Comparison of ENCODE assay signal across 22 cellular contexts in genomic region chr6:17648745-17649144, GRCh38. TPM values are rescaled to one million over a fixed set of nuclear protein-coding genes. Genes with fewer than 3 reads are reported as not detected.
DNase-seq lines count a peak whose midpoint lies in the region; ATAC-seq, FAIRE-seq and TF ChIP-seq lines count a peak whose summit lies in the region.
"Had no signal": no experiment of that assay in that cellular context is flagged by ENCODE, and none has a peak within 500 bp of the region (broad histone marks: within the 10 kb centered on the region; RNA-seq: fewer than 3 reads in every experiment).

No MANE protein-coding gene starts in this region.

- no peak overlapping the region for H4K8ac ChIP-seq in IMR-90 (ENCODE audit: low read depth in 2 of 2, low read length in 2 of 2)

- H3K4me3 Mint-ChIP-seq in central memory CD8-positive, alpha-beta T cell, result no peak overlapping the region
- H3K4me3 Mint-ChIP-seq: B cell; CD4-positive, CD25-positive, alpha-beta regulatory T cell; CD8-positive, alpha-beta T cell; GM23338; H9 had no signal

- H3K4me1 Mint-ChIP-seq in central memory CD8-positive, alpha-beta T cell, result peaks cover 17% of the 10 kb centered on the region
- H3K4me1 Mint-ChIP-seq: GM23338, H9 had no signal

- no CpG with 5 or more reads among the region's 3 CpGs for WGBS in IMR-90 (ENCODE audit: extremely low coverage in 2 of 2, insufficient read length in 1 of 2), 2 experiments

- H3K4me3 ChIP-seq in IMR-90 (ENCODE audit: insufficient read depth, low read depth, low read length), result no peak overlapping the region
- H3K4me3 ChIP-seq: BLaER1, GM12878, GM23338 had no signal

- no peaks in the 10 kb centered on the region for H3K9me3 Mint-ChIP-seq in central memory CD8-positive, alpha-beta T cell
- H3K9me3 Mint-ChIP-seq: CD4-positive, CD25-positive, alpha-beta regulatory T cell; CD8-positive, alpha-beta T cell; GM23338; H9 had no signal

- H4K5ac ChIP-seq in IMR-90 (ENCODE audit: low read depth, low read length), result no peak overlapping the region

- TF ChIP-seq RAD21 in IMR-90 (IDR thresholded peaks at IDR 0.05; ENCODE audit: low read length), result no peak

- peaks cover 25% of the 10 kb centered on the region for H3K36me3 ChIP-seq in IMR-90 (ENCODE audit: control insufficient read depth, insufficient read depth, low read length)

- dilution Hi-C loops in IMR-90 (cut with HindIII; ENCODE audit: low sequenced_read_pairs, unreplicated experiment), result no loop called here

- H3K27ac ChIP-seq in IMR-90 (ENCODE audit: insufficient read depth, low read length), result no peak overlapping the region
- H3K27ac ChIP-seq: BLaER1, C4-2B had no signal

- TF ChIP-seq CTCF in IMR-90 (conservative IDR thresholded peaks at IDR 0.05; ENCODE audit: low read depth, low read length), result no peak

- BruUV-seq in IMR-90 (replicated peaks; lab: Mats Ljungman, UMichigan), result no TSS peak

- no peaks in the 10 kb centered on the region for H3K27me3 ChIP-seq in IMR-90 (ENCODE audit: control insufficient read depth, insufficient read depth, low read length)
- H3K27me3 ChIP-seq: BLaER1 had no signal

- H2BK5ac ChIP-seq in IMR-90 (ENCODE audit: low read depth, low read length, poor library complexity, severe bottlenecking), result no peak overlapping the region

- TF ChIP-seq POLR2A in IMR-90 (IDR thresholded peaks at IDR 0.05; ENCODE audit: low read depth, low read length), result no peak

- in situ Hi-C loops in IMR-90 (cut with MboI; ENCODE audit: low sequenced_read_pairs), result no loop called here

- no peaks in the 10 kb centered on the region for H3K4me1 ChIP-seq in IMR-90 (ENCODE audit: control insufficient read depth, insufficient read depth, low read length)
- H3K4me1 ChIP-seq: BLaER1 had no signal

- CTCF ChIA-PET in IMR-90 (lab: Yijun Ruan, JAX), result no interaction called here

- no peak overlapping the region for H3K18ac ChIP-seq in IMR-90 (ENCODE audit: low read depth, low read length)

- no peak overlapping the region for H3K56ac ChIP-seq in IMR-90 (ENCODE audit: extremely low read depth, insufficient read depth, low read length)

- no peak for ATAC-seq in IMR-90 (ENCODE audit: low read depth)
- ATAC-seq in central memory CD8-positive, alpha-beta T cell (replicated peaks; ENCODE audit: extremely low read depth, poor library complexity, severe bottlenecking), result no peak
- peak; percentile 67 for ATAC-seq in sciatic nerve
- no peak for ATAC-seq in HG02798 (IDR thresholded peaks at IDR 0.05; ENCODE audit: poor library complexity, unreplicated experiment)
- no peak for ATAC-seq in GM21825 (IDR thresholded peaks at IDR 0.05; ENCODE audit: unreplicated experiment)
- ATAC-seq: CD8-positive, alpha-beta T cell; GM12878; GM23338; HCT116 had no signal

- no peak overlapping the region for H3K14ac ChIP-seq in IMR-90 (replicated peaks; ENCODE audit: low read depth, low read length)

- H3K4me2 ChIP-seq in IMR-90 (ENCODE audit: low read depth, low read length), result no peak overlapping the region
- H3K4me2 ChIP-seq: BLaER1, GM23338 had no signal

- no peaks in the 10 kb centered on the region for H3K9me1 ChIP-seq in IMR-90 (ENCODE audit: insufficient read depth, low read length)

- no peak overlapping the region for H2BK120ac ChIP-seq in IMR-90 (ENCODE audit: low read depth, low read length)

- H2BK15ac ChIP-seq in IMR-90 (ENCODE audit: low read depth, low read length), result no peak overlapping the region

- H2AK9ac ChIP-seq in IMR-90 (replicated peaks; ENCODE audit: low read depth, low read length, poor library complexity), result no peak overlapping the region

- H3K79me1 ChIP-seq in IMR-90 (ENCODE audit: low read depth in 1 of 2, low read length in 2 of 2), result peaks cover 14 to 31% of the 10 kb centered on the region in 2 experiments; a peak in 3 of 4 replicates

- H3K27me3 Mint-ChIP-seq in central memory CD8-positive, alpha-beta T cell, result no peaks in the 10 kb centered on the region
- H3K27me3 Mint-ChIP-seq: B cell; CD4-positive, CD25-positive, alpha-beta regulatory T cell had no signal

- no peak overlapping the region for H3K4ac ChIP-seq in IMR-90 (ENCODE audit: low read depth, low read length)

- H2AK5ac ChIP-seq in IMR-90 (ENCODE audit: low read depth, low read length), result no peak overlapping the region

- H4K91ac ChIP-seq in IMR-90 (ENCODE audit: insufficient read depth, low read depth, low read length), result no peak overlapping the region

- peak overlapping the region; percentile 73 for H3K27ac Mint-ChIP-seq in central memory CD8-positive, alpha-beta T cell (ENCODE audit: low read depth)
- H3K27ac Mint-ChIP-seq: B cell; CD8-positive, alpha-beta T cell; GM23338; H9 had no signal

- POLR2A ChIA-PET in IMR-90 (lab: Charles Lee; ENCODE audit: unreplicated experiment), result no interaction called here

- H3K23ac ChIP-seq in IMR-90 (ENCODE audit: low read depth, low read length), result no peak overlapping the region

- DNase-seq in IMR-90 (no peak), sciatic nerve (ENCODE audit: low spot score) (no peak), T-helper 2 cell (no peak)
- DNase-seq in central memory CD8-positive, alpha-beta T cell (ENCODE audit: low spot score in 2 of 2), result no peak
- DNase-seq in activated CD8-positive, alpha-beta memory T cell treated with anti-CD3 and anti-CD28 coated beads for 24 hours, result no peak
- DNase-seq: Caco-2; CD4-positive, CD25-positive, alpha-beta regulatory T cell; CD8-positive, alpha-beta T cell; DMS153; DND-41; GDM1; H9 had no signal

- no peaks in the 10 kb centered on the region; the same call in 1 of the 2 replicates for H4K20me1 ChIP-seq in IMR-90 (ENCODE audit: insufficient read depth, low read length)

- FAIRE-seq in G401.6 (lab: Jason Lieb, UNC), result peak; percentile 8
- FAIRE-seq: GM12878, GM19239 had no signal

- H2BK20ac ChIP-seq in IMR-90 (ENCODE audit: low read depth, low read length), result no peak overlapping the region

- peaks cover 56% of the 10 kb centered on the region for H3K36me3 Mint-ChIP-seq in central memory CD8-positive, alpha-beta T cell (ENCODE audit: insufficient read depth)

- H3K9ac ChIP-seq in IMR-90 (ENCODE audit: low read depth, low read length), result no peak overlapping the region
- H3K9ac ChIP-seq: BLaER1 had no signal

- H3K9me3 ChIP-seq in IMR-90 (ENCODE audit: control insufficient read depth, insufficient read depth, low read length), result no peaks in the 10 kb centered on the region
- H3K9me3 ChIP-seq: BLaER1, Caco-2 had no signal

- no peak overlapping the region for H2AFZ ChIP-seq in IMR-90 (replicated peaks; ENCODE audit: low read length, poor library complexity)
- H2AFZ ChIP-seq: GM23338 had no signal

- intact Hi-C loops in IMR-90 (cut with micrococcal nuclease), result loop anchor here (10.0 kb wide), 1 partner anchor 126 kb away; no protein-coding TSS in a partner anchor
- intact Hi-C loops in sciatic nerve (cut with DNase I), result no loop called here

TF ChIP-seq in IMR-90, 13 proteins besides CTCF, POLR2A, EP300 and RAD21:
- peak; percentile 31; the same call in 1 of the 2 replicates for TF ChIP-seq CEBPB (IDR thresholded peaks at IDR 0.05; ENCODE audit: low read depth, low read length)
- no peak for TF ChIP-seq RFX5 (IDR thresholded peaks at IDR 0.05; ENCODE audit: low read depth, low read length)

RNA-seq across cellular contexts. Expression of gene FAM8A1, which starts 48.6 kb away (rescaled TPM):
- total RNA-seq in IMR-90 (2012; rRNA removed) (8.2 and 17.2 TPM in 2 replicates), sciatic nerve (35.2 TPM)
- polyA plus RNA-seq in IMR-90 (2012; rRNA removed), result 6.2 and 8.1 TPM in 2 replicates
- polyA plus RNA-seq in IMR-90 (2012; cell fraction: cytosol; rRNA removed), result 2.0 and 2.6 TPM in 2 replicates
- 2.6 and 8.1 TPM in 2 replicates for polyA plus RNA-seq in IMR-90 (2012; cell fraction: nucleus; rRNA removed; ENCODE audit: low replicate concordance)

RNA-seq across cellular contexts. Expression of gene NUP153, which starts 58.0 kb away (rescaled TPM):
- total RNA-seq in IMR-90 (2012; rRNA removed), result 37.5 and 39.4 TPM in 2 replicates
- 17.2 and 17.5 TPM in 2 replicates for polyA plus RNA-seq in IMR-90 (2012; rRNA removed)
- 3.9 and 4.4 TPM in 2 replicates for polyA plus RNA-seq in IMR-90 (2012; cell fraction: cytosol; rRNA removed)
- polyA plus RNA-seq in IMR-90 (2012; cell fraction: nucleus; rRNA removed; ENCODE audit: low replicate concordance), result 9.2 and 32.3 TPM in 2 replicates
- total RNA-seq in sciatic nerve, result 41.0 TPM
